ENCODE assay signal across 1 cellular context in the genomic region with DNA sequence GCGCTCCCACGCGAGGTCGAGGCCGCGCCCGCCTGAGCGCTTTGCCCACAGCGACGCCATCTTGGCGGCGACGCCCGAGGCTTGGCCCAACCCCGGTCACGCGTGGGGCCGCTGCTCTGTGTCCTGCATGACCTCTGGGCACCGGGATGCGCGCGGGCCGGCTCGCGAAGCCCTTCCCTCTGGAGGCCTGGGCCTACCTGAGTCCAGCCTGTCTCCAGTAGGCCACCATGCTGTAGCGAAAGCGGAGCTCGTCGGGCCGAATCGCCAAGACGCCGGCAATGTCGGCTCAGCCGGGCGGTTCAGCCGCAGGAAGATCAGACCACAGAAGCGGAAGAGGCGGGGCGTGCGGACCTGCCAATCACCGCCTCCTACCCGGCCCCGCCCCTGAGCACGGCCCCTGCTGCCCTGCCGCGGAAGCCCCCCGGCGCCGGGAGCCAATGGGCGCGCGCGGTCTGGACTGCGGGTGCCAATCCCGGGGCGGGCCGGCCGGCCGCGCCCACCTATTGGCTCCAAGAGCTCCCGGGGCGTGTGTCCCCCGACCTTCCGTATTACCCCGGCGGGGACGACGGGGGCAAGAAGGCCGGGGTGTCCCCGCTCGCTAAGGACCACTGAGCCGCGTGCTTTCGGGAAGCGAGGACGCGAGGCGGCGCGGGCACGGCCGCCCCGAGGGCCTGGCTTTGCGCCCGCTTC.
TF ChIP-seq lines count a peak whose summit lies in the region.

TSS of gene ATP5F1E (minus strand) at position 313 of the 690 bp plus-strand sequence. CDS start at position 229, 84 bp downstream.

TF ChIP-seq in A549, 52 proteins besides CTCF, POLR2A, EP300 and RAD21 (continued from another document):
- TF ChIP-seq, protein P1, sequence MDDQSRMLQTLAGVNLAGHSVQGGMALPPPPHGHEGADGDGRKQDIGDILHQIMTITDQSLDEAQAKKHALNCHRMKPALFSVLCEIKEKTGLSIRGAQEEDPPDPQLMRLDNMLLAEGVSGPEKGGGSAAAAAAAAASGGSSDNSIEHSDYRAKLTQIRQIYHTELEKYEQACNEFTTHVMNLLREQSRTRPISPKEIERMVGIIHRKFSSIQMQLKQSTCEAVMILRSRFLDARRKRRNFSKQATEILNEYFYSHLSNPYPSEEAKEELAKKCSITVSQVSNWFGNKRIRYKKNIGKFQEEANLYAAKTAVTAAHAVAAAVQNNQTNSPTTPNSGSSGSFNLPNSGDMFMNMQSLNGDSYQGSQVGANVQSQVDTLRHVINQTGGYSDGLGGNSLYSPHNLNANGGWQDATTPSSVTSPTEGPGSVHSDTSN (IDR thresholded peaks at IDR 0.05) = peak; percentile 88
- TF ChIP-seq JUN (IDR thresholded peaks at IDR 0.05) = peak; percentile 74 to 93; a peak in 4 of 5 replicates
- TF ChIP-seq FOXS1 (CRISPR knock-in tag; IDR thresholded peaks at IDR 0.05) = 0 out of 2 replicates have a peak, but pooled peaks have one; percentile 29
- TF ChIP-seq RARB (CRISPR knock-in tag; IDR thresholded peaks at IDR 0.05) = peak; percentile 72; the same call in 1 of the 2 replicates
- TF ChIP-seq TP53 (CRISPR knock-in tag; IDR thresholded peaks at IDR 0.05) = peak; percentile 60; the same call in 1 of the 2 replicates
- TF ChIP-seq MYC (IDR thresholded peaks at IDR 0.05; ENCODE audit: borderline replicate concordance, low read length) = peak; percentile 48; the same call in 1 of the 2 replicates
- TF ChIP-seq HOXB5 (CRISPR knock-in tag; IDR thresholded peaks at IDR 0.05) = peak; percentile 85
- TF ChIP-seq KDM5A (IDR thresholded peaks at IDR 0.05) = 0 out of 2 replicates have a peak, but pooled peaks have one; percentile 29
- TF ChIP-seq, protein P2, sequence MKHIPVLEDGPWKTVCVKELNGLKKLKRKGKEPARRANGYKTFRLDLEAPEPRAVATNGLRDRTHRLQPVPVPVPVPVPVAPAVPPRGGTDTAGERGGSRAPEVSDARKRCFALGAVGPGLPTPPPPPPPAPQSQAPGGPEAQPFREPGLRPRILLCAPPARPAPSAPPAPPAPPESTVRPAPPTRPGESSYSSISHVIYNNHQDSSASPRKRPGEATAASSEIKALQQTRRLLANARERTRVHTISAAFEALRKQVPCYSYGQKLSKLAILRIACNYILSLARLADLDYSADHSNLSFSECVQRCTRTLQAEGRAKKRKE (CRISPR knock-in tag; IDR thresholded peaks at IDR 0.05; ENCODE audit: low read depth) = peak; percentile 94
- TF ChIP-seq, protein P3, sequence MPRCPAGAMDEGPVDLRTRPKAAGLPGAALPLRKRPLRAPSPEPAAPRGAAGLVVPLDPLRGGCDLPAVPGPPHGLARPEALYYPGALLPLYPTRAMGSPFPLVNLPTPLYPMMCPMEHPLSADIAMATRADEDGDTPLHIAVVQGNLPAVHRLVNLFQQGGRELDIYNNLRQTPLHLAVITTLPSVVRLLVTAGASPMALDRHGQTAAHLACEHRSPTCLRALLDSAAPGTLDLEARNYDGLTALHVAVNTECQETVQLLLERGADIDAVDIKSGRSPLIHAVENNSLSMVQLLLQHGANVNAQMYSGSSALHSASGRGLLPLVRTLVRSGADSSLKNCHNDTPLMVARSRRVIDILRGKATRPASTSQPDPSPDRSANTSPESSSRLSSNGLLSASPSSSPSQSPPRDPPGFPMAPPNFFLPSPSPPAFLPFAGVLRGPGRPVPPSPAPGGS (IDR thresholded peaks at IDR 0.05) = peak; percentile 88; the same call in 2 of the 3 replicates
- TF ChIP-seq HDAC2 (IDR thresholded peaks at IDR 0.05) = 0 out of 2 replicates have a peak, but pooled peaks have one; percentile 50
